11 cellular contexts compared by ENCODE assay signal in the genomic region with DNA sequence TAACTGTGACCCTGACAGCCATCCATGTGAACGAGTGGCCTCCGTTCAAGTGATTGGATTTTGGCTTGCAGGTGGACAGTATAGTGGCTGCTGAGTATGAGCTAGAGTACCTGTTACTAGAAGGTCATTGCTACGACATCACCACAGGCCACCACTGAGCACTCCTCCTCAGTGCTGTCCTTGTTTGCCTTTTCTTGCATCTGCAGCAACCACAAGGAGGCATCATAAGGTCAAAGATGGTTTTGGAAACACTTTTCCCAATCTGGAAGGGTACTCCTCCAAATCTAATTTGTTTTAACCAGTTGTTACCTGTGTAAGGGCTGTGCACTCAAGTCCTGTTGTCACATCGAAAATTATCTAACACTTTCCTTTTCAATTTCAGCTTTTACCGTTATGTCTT.
DNase-seq lines count a peak whose midpoint lies in the region; FAIRE-seq and TF ChIP-seq lines count a peak whose summit lies in the region.
"Had no signal": no experiment of that assay in that cellular context is flagged by ENCODE, and none has a peak within 500 bp of the region (broad histone marks: within the 10 kb centered on the region; RNA-seq: fewer than 3 reads in every experiment).

No MANE protein-coding gene starts in this region.

- H3K9me3 ChIP-seq in OCI-LY3 (ENCODE audit: insufficient read depth, low read length) (no peaks in the 10 kb centered on the region), fibroblast of lung (ENCODE audit: control insufficient read depth, insufficient read depth, low read depth, low read length) (no peaks in the 10 kb centered on the region), parathyroid adenoma (ENCODE audit: control insufficient read depth, low read length) (no peaks in the 10 kb centered on the region), HAP-1 (no peaks in the 10 kb centered on the region)
- H3K9me3 ChIP-seq: suprapubic skin had no signal

- no peak for FAIRE-seq in GM19239 (lab: Jason Lieb, UNC)
- FAIRE-seq: A204.1 had no signal

- H3K79me2 ChIP-seq in OCI-LY3 (ENCODE audit: low read length), result no peaks in the 10 kb centered on the region
- H3K79me2 ChIP-seq in fibroblast of lung (ENCODE audit: control insufficient read depth, insufficient read depth, low read length), result no peaks in the 10 kb centered on the region
- no peaks in the 10 kb centered on the region for H3K79me2 ChIP-seq in parathyroid adenoma

- no peak overlapping the region for H2AFZ ChIP-seq in OCI-LY3 (ENCODE audit: low read depth, low read length)
- H2AFZ ChIP-seq in fibroblast of lung (ENCODE audit: low read length), result no peak overlapping the region
- H2AFZ ChIP-seq in parathyroid adenoma, result no peak overlapping the region

- no peak overlapping the region for H3K27ac ChIP-seq in OCI-LY3 (ENCODE audit: low read length)
- no peak overlapping the region for H3K27ac ChIP-seq in fibroblast of lung (ENCODE audit: insufficient read depth, low read length)
- no peak overlapping the region for H3K27ac ChIP-seq in parathyroid adenoma
- H3K27ac ChIP-seq: suprapubic skin had no signal

- H3K9ac ChIP-seq in OCI-LY3 (ENCODE audit: low read length) (no peak overlapping the region), fibroblast of lung (ENCODE audit: insufficient read depth, low read length) (no peak overlapping the region), parathyroid adenoma (no peak overlapping the region)

- H3K36me3 ChIP-seq in OCI-LY3 (replicated peaks; ENCODE audit: low read depth, low read length) (peaks cover 48% of the 10 kb centered on the region), fibroblast of lung (ENCODE audit: control insufficient read depth, insufficient read depth, low read length) (peaks cover 10% of the 10 kb centered on the region), parathyroid adenoma (ENCODE audit: control insufficient read depth, insufficient read depth, low read length) (no peaks in the 10 kb centered on the region), HAP-1 (replicated peaks) (peaks cover 68% of the 10 kb centered on the region)

- H3K4me2 ChIP-seq in OCI-LY3 (ENCODE audit: low read length), result no peak overlapping the region
- no peak overlapping the region for H3K4me2 ChIP-seq in fibroblast of lung (ENCODE audit: extremely low read depth, insufficient read depth, low read length)
- H3K4me2 ChIP-seq in parathyroid adenoma (ENCODE audit: low read length), result no peak overlapping the region

- TF ChIP-seq CTCF in OCI-LY3 (IDR thresholded peaks at IDR 0.05; ENCODE audit: low read depth, low read length), result peak; percentile 27; the same call in 1 of the 2 replicates
- TF ChIP-seq CTCF in fibroblast of lung (conservative IDR thresholded peaks at IDR 0.05 in 1 of 2, IDR thresholded peaks at IDR 0.05 in 1 of 2; ENCODE audit: low read depth in 1 of 2, low read length in 2 of 2), result peak; percentile 33 to 35
- peak; percentile 17 for TF ChIP-seq CTCF in parathyroid adenoma (IDR thresholded peaks at IDR 0.05)

- H3K27me3 ChIP-seq in OCI-LY3 (ENCODE audit: low read depth, low read length), result no peaks in the 10 kb centered on the region
- no peaks in the 10 kb centered on the region for H3K27me3 ChIP-seq in fibroblast of lung (ENCODE audit: control insufficient read depth, insufficient read depth, low read length)
- no peaks in the 10 kb centered on the region for H3K27me3 ChIP-seq in parathyroid adenoma (ENCODE audit: control insufficient read depth, insufficient read depth, low read length)
- no peaks in the 10 kb centered on the region for H3K27me3 ChIP-seq in HAP-1 (ENCODE audit: low read depth)
- H3K27me3 ChIP-seq: suprapubic skin had no signal

- in situ Hi-C loops in HAP-1 (cut with MboI; ENCODE audit: low sequenced_read_pairs), result no loop called here

- H3K4me1 ChIP-seq in OCI-LY3 (ENCODE audit: low read length), result no peaks in the 10 kb centered on the region
- H3K4me1 ChIP-seq in fibroblast of lung (ENCODE audit: control insufficient read depth, extremely low read depth, insufficient read depth, low read length), result no peaks in the 10 kb centered on the region
- no peaks in the 10 kb centered on the region for H3K4me1 ChIP-seq in parathyroid adenoma
- H3K4me1 ChIP-seq in HAP-1, result no peaks in the 10 kb centered on the region
- H3K4me1 ChIP-seq: suprapubic skin had no signal

- DNase-seq in NCI-H146 (lab: John Stamatoyannopoulos, UW), result peak; percentile 10
- DNase-seq in NCI-H146 treated with DMSO at 0.1 percent for 48 hours (lab: John Stamatoyannopoulos, UW; ENCODE audit: unreplicated experiment), result no peak
- peak in 1 of 2 donors; percentile 23 for DNase-seq in fibroblast of lung (ENCODE audit: low read depth in 2 of 2)
- DNase-seq in NCI-H2029 treated with DMSO at 0.1 percent for 48 hours (lab: John Stamatoyannopoulos, UW), result no peak
- DNase-seq in GM19239 (ENCODE audit: insufficient read length, low spot score), result no peak
- DNase-seq in HAP-1 (ENCODE audit: low spot score in 2 of 2), result no peak
- DNase-seq: NCI-H345 had no signal

- no peaks in the 10 kb centered on the region for H4K20me1 ChIP-seq in OCI-LY3 (ENCODE audit: insufficient read depth, low read length)
- no peaks in the 10 kb centered on the region for H4K20me1 ChIP-seq in fibroblast of lung (ENCODE audit: control insufficient read depth, extremely low read depth, insufficient read depth, low read length)

- H3K4me3 ChIP-seq in OCI-LY3 (ENCODE audit: low read length) (no peak overlapping the region), fibroblast of lung (replicated peaks in 1 of 4; ENCODE audit: control extremely low read depth in 1 of 4, insufficient read depth in 1 of 4, low read depth in 3 of 4, low read length in 4 of 4) (no peak overlapping the region), parathyroid adenoma (ENCODE audit: low read depth, low read length) (no peak overlapping the region), HAP-1 (no peak overlapping the region)
- H3K4me3 ChIP-seq: suprapubic skin had no signal
